8 cellular contexts compared by ENCODE assay signal in the genomic region with DNA sequence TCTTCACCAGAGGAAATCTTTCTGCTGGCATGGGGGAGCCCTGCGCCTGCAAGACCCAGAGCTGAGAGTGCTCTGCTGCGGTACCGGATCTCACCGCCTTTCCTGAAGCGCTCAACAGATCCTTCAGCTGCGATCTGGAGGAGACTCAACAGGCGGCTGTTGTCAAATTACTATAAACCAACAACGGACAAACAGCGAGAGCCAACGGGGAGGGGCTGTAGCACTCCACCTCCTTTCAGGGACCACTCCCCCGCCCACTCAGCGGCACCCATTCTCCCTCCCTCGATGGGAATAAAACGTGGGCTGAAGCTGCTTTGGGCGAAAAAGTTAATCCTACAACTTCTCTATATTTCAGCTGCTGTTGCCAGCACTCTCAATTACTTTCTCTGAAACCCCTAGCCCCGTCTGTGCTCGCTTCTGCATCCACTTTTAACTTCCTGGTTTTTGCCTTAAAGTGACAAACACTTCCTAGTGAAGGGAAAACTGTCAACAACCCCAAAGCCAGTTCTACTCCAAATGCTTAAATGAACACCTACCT. TPM values are rescaled to one million over a fixed set of nuclear protein-coding genes. Genes with fewer than 3 reads are reported as not detected.
DNase-seq lines count a peak whose midpoint lies in the region; ATAC-seq and TF ChIP-seq lines count a peak whose summit lies in the region.

A gene with protein sequence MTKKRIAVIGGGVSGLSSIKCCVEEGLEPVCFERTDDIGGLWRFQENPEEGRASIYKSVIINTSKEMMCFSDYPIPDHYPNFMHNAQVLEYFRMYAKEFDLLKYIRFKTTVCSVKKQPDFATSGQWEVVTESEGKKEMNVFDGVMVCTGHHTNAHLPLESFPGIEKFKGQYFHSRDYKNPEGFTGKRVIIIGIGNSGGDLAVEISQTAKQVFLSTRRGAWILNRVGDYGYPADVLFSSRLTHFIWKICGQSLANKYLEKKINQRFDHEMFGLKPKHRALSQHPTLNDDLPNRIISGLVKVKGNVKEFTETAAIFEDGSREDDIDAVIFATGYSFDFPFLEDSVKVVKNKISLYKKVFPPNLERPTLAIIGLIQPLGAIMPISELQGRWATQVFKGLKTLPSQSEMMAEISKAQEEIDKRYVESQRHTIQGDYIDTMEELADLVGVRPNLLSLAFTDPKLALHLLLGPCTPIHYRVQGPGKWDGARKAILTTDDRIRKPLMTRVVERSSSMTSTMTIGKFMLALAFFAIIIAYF (minus strand): TSS at position 147 of the 538 bp plus-strand sequence. CDS start 310 bp downstream, outside the sequence.

- H3K4me1 ChIP-seq in mucosa of descending colon (ENCODE audit: low read depth): peaks cover 8% of the 10 kb centered on the region

- H3K36me3 ChIP-seq in GM06990 (ENCODE audit: control insufficient read depth, insufficient read depth, low read length) (no peaks in the 10 kb centered on the region), mucosa of descending colon (ENCODE audit: low read depth) (no peaks in the 10 kb centered on the region)

- H3K27me3 ChIP-seq in GM06990 (replicated peaks; ENCODE audit: control insufficient read depth, insufficient read depth, low read length): no peaks in the 10 kb centered on the region

- TF ChIP-seq CTCF in GM06990 (IDR thresholded peaks at IDR 0.05; ENCODE audit: insufficient read depth, low read length, poor library complexity, severe bottlenecking) (no peak), epithelial cell of proximal tubule (conservative IDR thresholded peaks at IDR 0.05; ENCODE audit: low read depth, low read length) (peak; percentile 10), mucosa of descending colon (IDR thresholded peaks at IDR 0.05) (no peak)

- intact Hi-C loops in mucosa of descending colon (cut with DNase I, micrococcal nuclease): no loop called here

- peak; percentile 69 for ATAC-seq in HG02642 (IDR thresholded peaks at IDR 0.05; ENCODE audit: poor library complexity, unreplicated experiment)
- peak; percentile 91 for ATAC-seq in mucosa of descending colon

- peak; percentile 38 for DNase-seq in GM06990 (ENCODE audit: extremely low read depth, insufficient read length)
- peak; percentile 23 for DNase-seq in NCI-H510A (lab: John Stamatoyannopoulos, UW)
- DNase-seq in activated T-cell treated with anti-CD3 and anti-CD28 coated beads for 1 hour (ENCODE audit: low read depth): peak; percentile 19
- DNase-seq in epithelial cell of proximal tubule (ENCODE audit: low read depth): no peak
- peak; percentile 72 to 85 (median 80) for DNase-seq in mucosa of descending colon
- peak; percentile 2 for DNase-seq in stimulated activated CD8-positive, alpha-beta memory T cell treated with anti-CD3 and anti-CD28 coated beads, Interleukin-7, amount 100 ng/mL, for 24 hours (ENCODE audit: low read depth)
- no peak for DNase-seq in cortex of kidney (lab: John Stamatoyannopoulos, UW)

- peak within 1 kb of the TSS; percentile 69 for H3K4me3 ChIP-seq in GM06990 (replicated peaks; ENCODE audit: low read depth, low read length)
- peak within 1 kb of the TSS; percentile 71 for H3K4me3 ChIP-seq in epithelial cell of proximal tubule (ENCODE audit: low read depth, low read length)
- H3K4me3 ChIP-seq in mucosa of descending colon: peak within 1 kb of the TSS; percentile 28

- no peaks in the 10 kb centered on the region for H3K9me3 ChIP-seq in mucosa of descending colon

RNA-seq across cellular contexts. Expression of the gene that starts here (rescaled TPM):
- total RNA-seq in epithelial cell of proximal tubule (0.29 and 1.0 TPM in 2 replicates), mucosa of descending colon (100 to 1,000 TPM in 1 of 3 donors, 10 to 100 TPM in 2; 25.2 to 111 (median 55.7) TPM)

Comparison
In these comparisons a context has a peak if more than half of its experiments do, and no peak if none do; other contexts are left out.
1. RNA of the gene that starts here (total RNA-seq): 25.2 to 111 TPM in mucosa of descending colon; 0.29 to 1.0 TPM in epithelial cell of proximal tubule; every median in the first group is over 10 times any median in the second.
2. DNase-seq: peak in GM06990 (single experiment), NCI-H510A (single experiment), activated T-cell treated with anti-CD3 and anti-CD28 coated beads for 1 hour (single experiment), mucosa of descending colon (3 of 3) and stimulated activated CD8-positive, alpha-beta memory T cell treated with anti-CD3 and anti-CD28 coated beads, Interleukin-7, amount 100 ng/mL, for 24 hours (single experiment); none in epithelial cell of proximal tubule (single experiment) and cortex of kidney (single experiment).
3. Peak in every context shown above with its lines, with median percentiles within 50 percentile points of each other: H3K4me3 ChIP-seq.